Comparison of ENCODE assay signal across 8 cellular contexts in the genomic region with DNA sequence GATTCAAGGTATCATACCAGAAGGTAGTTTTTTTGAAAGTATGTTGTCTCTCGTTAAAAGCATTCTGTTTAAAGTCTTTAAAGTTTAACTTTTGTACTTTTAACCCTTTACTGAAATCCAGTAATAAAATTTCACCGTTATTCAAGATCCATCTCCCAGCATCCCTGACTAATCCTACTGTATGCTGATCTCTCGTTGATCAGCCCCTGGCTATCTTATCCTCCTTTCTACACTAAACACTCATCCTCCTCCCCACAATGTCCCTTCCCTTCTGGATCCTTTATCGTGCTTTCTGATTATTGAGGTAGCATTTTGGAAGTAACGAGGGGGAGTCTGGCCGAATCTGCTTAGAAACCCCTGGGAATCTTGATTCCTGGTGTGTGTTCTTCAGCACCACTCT. TPM values are rescaled to one million over a fixed set of nuclear protein-coding genes. Genes with fewer than 3 reads are reported as not detected.
DNase-seq lines count a peak whose midpoint lies in the region; TF ChIP-seq lines count a peak whose summit lies in the region.

No MANE protein-coding gene starts in this region.

- H3K4me3 ChIP-seq in GM12865 (ENCODE audit: low read depth, low read length) (peak overlapping the region; percentile 94), fibroblast of the aortic adventitia (ENCODE audit: low read depth, low read length) (peak overlapping the region; percentile 89), sigmoid colon (peak overlapping the region; percentile 73 to 99 (median 96))

- peaks cover 0 to 44% (median 27%) of the 10 kb centered on the region in 4 donors for H3K4me1 ChIP-seq in sigmoid colon

- intact Hi-C loops in sigmoid colon (cut with DNase I) = no loop called here

- H3K9me3 ChIP-seq in sigmoid colon = no peaks in the 10 kb centered on the region

- no peaks in the 10 kb centered on the region for H3K27me3 ChIP-seq in sigmoid colon

- TF ChIP-seq EP300 in sigmoid colon (IDR thresholded peaks at IDR 0.05) = no peak

- peak overlapping the region in 3 of 4 donors; percentile 94 to 99 (median 96) for H3K27ac ChIP-seq in sigmoid colon

- 3 to 4% methylated on average over 6 of the region's 6 CpGs for WGBS in sigmoid colon, 2 donors

- no peak for TF ChIP-seq POLR2A in sigmoid colon (IDR thresholded peaks at IDR 0.05)

- DNase-seq in GM12865 (ENCODE audit: low read depth) = no peak
- peak; percentile 46 for DNase-seq in RKO (ENCODE audit: low spot score)
- DNase-seq in fibroblast of the aortic adventitia (ENCODE audit: low read depth) = no peak
- DNase-seq in sigmoid colon = no peak
- DNase-seq in NCI-H146 (lab: John Stamatoyannopoulos, UW) = no peak
- no peak for DNase-seq in H4 (ENCODE audit: low spot score)
- no peak for DNase-seq in T-helper 9 cell
- no peak for DNase-seq in stimulated activated naive CD4-positive, alpha-beta T cell (lab: John Stamatoyannopoulos, UW)

- TF ChIP-seq CTCF in GM12865 (IDR thresholded peaks at IDR 0.05; ENCODE audit: insufficient read depth, low read depth, low read length, missing control alignments) (no peak), fibroblast of the aortic adventitia (IDR thresholded peaks at IDR 0.05; ENCODE audit: insufficient read depth, low read length) (no peak), sigmoid colon (IDR thresholded peaks at IDR 0.05) (no peak)

- no peaks in the 10 kb centered on the region for H3K36me3 ChIP-seq in sigmoid colon

RNA-seq across cellular contexts. Expression of gene TPP2, which starts 1.3 kb away (rescaled TPM):
- 65.7 and 148 TPM in 2 replicates for total RNA-seq in fibroblast of the aortic adventitia (ENCODE audit: low replicate concordance)
- total RNA-seq in sigmoid colon = 10 to 100 TPM; 33.0 to 54.2 (median 37.3) TPM
- polyA plus RNA-seq in sigmoid colon = 10 to 100 TPM; 11.4 to 23.9 (median 14.6) TPM
- 16.2 and 27.1 TPM in 2 replicates for total RNA-seq in H4 (2014; rRNA removed; shearing (Covaris generic))
